28 cellular contexts compared by ENCODE assay signal in the genomic region with DNA sequence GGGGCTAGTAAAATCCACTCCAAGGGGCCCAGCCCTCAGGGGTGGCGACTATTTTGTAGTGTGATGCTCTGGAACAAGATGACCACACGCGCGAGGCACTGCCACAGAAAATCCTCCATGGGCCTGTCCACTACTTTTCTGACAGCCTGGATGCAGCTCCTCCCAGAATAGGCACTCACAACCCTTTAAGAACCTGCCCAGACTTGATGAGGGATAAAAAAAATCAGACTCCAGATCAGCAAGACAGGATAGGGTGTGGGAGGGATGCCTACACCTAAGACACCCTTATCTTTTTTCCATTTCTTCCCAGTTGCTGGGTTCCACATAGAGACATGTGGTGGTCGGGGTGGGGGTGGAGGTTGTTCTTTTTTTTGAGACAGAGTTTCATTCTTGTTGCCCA.
"Had no signal": no experiment of that assay in that cellular context is flagged by ENCODE, and none has a peak within 500 bp of the region (broad histone marks: within the 10 kb centered on the region; RNA-seq: fewer than 3 reads in every experiment).

No MANE protein-coding gene starts in this region.

- DNase-seq: activated CD4-positive, alpha-beta T cell treated with anti-CD3 and anti-CD28 coated beads for 1 hour; activated CD4-positive, alpha-beta T cell treated with anti-CD3 and anti-CD28 coated beads for 48 hours; activated CD4-positive, CD25-positive, alpha-beta regulatory T cell; activated CD8-positive, alpha-beta T cell treated with anti-CD3 and anti-CD28 coated beads for 36 hours; activated effector memory CD4-positive, alpha-beta T cell treated with anti-CD3 and anti-CD28 coated beads, Interleukin-2, amount 50 U/mL, for 16 hours; activated naive CD4-positive, alpha-beta T cell; activated naive CD4-positive, alpha-beta T cell treated with anti-CD3 and anti-CD28 coated beads, Interleukin-2, amount 50 U/mL, for 16 hours; activated naive CD8-positive, alpha-beta T cell treated with anti-CD3 and anti-CD28 coated beads for 36 hours; activated T-cell treated with anti-CD3 and anti-CD28 coated beads, Interleukin-2, amount 50 U/mL, for 1 hour; activated T-cell treated with anti-CD3 and anti-CD28 coated beads, Interleukin-2, amount 50 U/mL, for 72 hours; amniotic stem cell; aorta; brain microvascular endothelial cell; NCI-H1048; NCI-H1105 treated with DMSO at 0.1 percent for 48 hours; NCI-H1436; NCI-H1694; NCI-H1930; NCI-H2081 treated with DMSO at 0.1 percent for 48 hours; NCI-H226; NCI-H524 treated with DMSO at 0.1 percent for 48 hours; SIG-M5; SW 1271; T-helper 1 cell; T-helper 2 cell; T-helper 9 cell; WERI-Rb-1 had no signal

- H3K27me3 ChIP-seq: brain microvascular endothelial cell, cardiac muscle cell had no signal

- H3K36me3 ChIP-seq: brain microvascular endothelial cell, cardiac muscle cell had no signal

- H3K4me3 ChIP-seq: cardiac muscle cell had no signal

- H3K27ac ChIP-seq: brain microvascular endothelial cell, cardiac muscle cell, WERI-Rb-1 had no signal
